ENCODE assay signal across 10 cellular contexts in the genomic region with DNA sequence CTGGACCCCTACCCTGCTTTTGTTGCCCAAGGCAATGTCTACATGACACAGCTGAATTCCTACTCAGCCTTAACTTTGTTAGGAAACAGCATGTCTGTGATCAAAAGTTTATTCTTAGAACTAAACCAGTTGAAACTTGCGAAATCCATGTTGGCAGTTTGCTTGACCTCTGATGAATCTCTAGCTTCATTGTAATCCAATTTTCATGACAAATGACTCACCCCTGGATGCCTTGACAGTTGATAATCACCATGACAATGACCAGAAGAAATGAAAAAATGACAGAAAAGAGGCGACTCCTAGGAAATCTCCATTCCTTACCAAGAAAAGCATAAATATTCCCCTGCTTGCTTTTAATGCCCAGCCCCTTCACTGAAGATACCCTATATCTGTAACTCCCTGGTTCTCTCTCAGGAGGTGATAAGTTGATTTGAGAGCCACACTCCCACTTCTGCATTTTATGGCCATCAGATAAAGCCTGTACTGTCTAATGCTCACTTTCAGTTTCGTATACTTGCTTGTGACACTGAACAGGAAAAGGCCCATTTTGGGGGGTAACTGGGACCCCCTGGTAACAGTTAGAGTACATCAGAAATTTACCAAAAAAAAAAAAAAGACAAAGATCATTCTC.
A peak's percentile ranks its signal among the peaks of the same experiment; 100 is the strongest.
DNase-seq lines count a peak whose midpoint lies in the region; ATAC-seq, FAIRE-seq and TF ChIP-seq lines count a peak whose summit lies in the region.
"Had no signal": no experiment of that assay in that cellular context is flagged by ENCODE, and none has a peak within 500 bp of the region (broad histone marks: within the 10 kb centered on the region; RNA-seq: fewer than 3 reads in every experiment).

No MANE protein-coding gene starts in this region.

- no peak overlapping the region for H4K91ac ChIP-seq in IMR-90 (ENCODE audit: insufficient read depth, low read depth, low read length)

- no peaks in the 10 kb centered on the region for H3K4me1 ChIP-seq in A549
- no peaks in the 10 kb centered on the region for H3K4me1 ChIP-seq in IMR-90 (ENCODE audit: control insufficient read depth, insufficient read depth, low read length)
- H3K4me1 ChIP-seq in skeletal muscle satellite cell (ENCODE audit: control insufficient read depth, insufficient read depth, low read length), result peaks cover 18% of the 10 kb centered on the region
- no peaks in the 10 kb centered on the region for H3K4me1 ChIP-seq in ovary (ENCODE audit: insufficient read depth)

- H4K5ac ChIP-seq in IMR-90 (ENCODE audit: low read depth, low read length), result no peak overlapping the region

- dilution Hi-C loops in IMR-90 (cut with HindIII; ENCODE audit: low sequenced_read_pairs, unreplicated experiment), result no loop called here

- no peak overlapping the region for H4K8ac ChIP-seq in IMR-90 (ENCODE audit: low read depth in 2 of 2, low read length in 2 of 2)

- H3K9ac ChIP-seq in IMR-90 (ENCODE audit: low read depth, low read length), result no peak overlapping the region
- H3K9ac ChIP-seq in skeletal muscle satellite cell (ENCODE audit: low read depth, low read length), result peak overlapping the region; percentile 72

- no peaks in the 10 kb centered on the region for H3K9me3 ChIP-seq in A549
- H3K9me3 ChIP-seq in IMR-90 (ENCODE audit: control insufficient read depth, insufficient read depth, low read length), result peaks cover 6% of the 10 kb centered on the region; the same call in 1 of the 2 replicates
- H3K9me3 ChIP-seq in skeletal muscle satellite cell (replicated peaks; ENCODE audit: low read length), result no peaks in the 10 kb centered on the region
- H3K9me3 ChIP-seq in ovary, result no peaks in the 10 kb centered on the region
- H3K9me3 ChIP-seq: neutrophil had no signal

- H3K27ac ChIP-seq in A549 (no peak overlapping the region), IMR-90 (ENCODE audit: insufficient read depth, low read length) (no peak overlapping the region), ovary (no peak overlapping the region)
- H3K27ac ChIP-seq: neutrophil had no signal

- no peak overlapping the region for H2BK5ac ChIP-seq in IMR-90 (ENCODE audit: low read depth, low read length, poor library complexity, severe bottlenecking)

- no peaks in the 10 kb centered on the region for H3K79me1 ChIP-seq in IMR-90 (ENCODE audit: low read depth in 1 of 2, low read length in 2 of 2)

- 25% methylated on average over 3 of the region's 3 CpGs for WGBS in A549 (ENCODE audit: missing lambda C conversion rate)
- 17% methylated on average over 1 of the region's 3 CpGs; no CpG with 5 or more reads in 1 of the 2 experiments for WGBS in IMR-90 (ENCODE audit: extremely low coverage in 2 of 2, insufficient read length in 1 of 2), 2 experiments
- 50 to 66% (median 61%) methylated on average over 3 of the region's 3 CpGs for WGBS in ovary, 3 donors

- POLR2A ChIA-PET in A549 (lab: Yijun Ruan, JAX), result no interaction called here
- POLR2A ChIA-PET in IMR-90 (lab: Charles Lee; ENCODE audit: unreplicated experiment), result no interaction called here

- H3K18ac ChIP-seq in IMR-90 (ENCODE audit: low read depth, low read length), result no peak overlapping the region

- H3K4me3 ChIP-seq in A549 (no peak overlapping the region), IMR-90 (ENCODE audit: insufficient read depth, low read depth, low read length) (no peak overlapping the region), epithelial cell of esophagus (ENCODE audit: low read length) (no peak overlapping the region), skeletal muscle satellite cell (ENCODE audit: low read length) (peak overlapping the region; percentile 43), ovary (no peak overlapping the region)

- H3K14ac ChIP-seq in IMR-90 (replicated peaks; ENCODE audit: low read depth, low read length), result no peak overlapping the region

- H3K4me2 ChIP-seq in A549 (peak overlapping the region; percentile 20; the same call in 1 of the 3 replicates), IMR-90 (ENCODE audit: low read depth, low read length) (no peak overlapping the region), skeletal muscle satellite cell (ENCODE audit: low read length) (peak overlapping the region; percentile 65)

- no peak overlapping the region for H2AK5ac ChIP-seq in IMR-90 (ENCODE audit: low read depth, low read length)

- H2BK120ac ChIP-seq in IMR-90 (ENCODE audit: low read depth, low read length), result no peak overlapping the region

- no peak overlapping the region for H2AK9ac ChIP-seq in IMR-90 (replicated peaks; ENCODE audit: low read depth, low read length, poor library complexity)

- H4K20me1 ChIP-seq in IMR-90 (ENCODE audit: insufficient read depth, low read length), result no peaks in the 10 kb centered on the region

- H3K36me3 ChIP-seq in IMR-90 (ENCODE audit: control insufficient read depth, insufficient read depth, low read length), result no peaks in the 10 kb centered on the region
- no peaks in the 10 kb centered on the region for H3K36me3 ChIP-seq in skeletal muscle satellite cell (ENCODE audit: insufficient read depth, low read length)
- no peaks in the 10 kb centered on the region for H3K36me3 ChIP-seq in ovary
- H3K36me3 ChIP-seq: neutrophil had no signal

- H3K9me1 ChIP-seq in IMR-90 (ENCODE audit: insufficient read depth, low read length), result no peaks in the 10 kb centered on the region

- H3K23ac ChIP-seq in IMR-90 (ENCODE audit: low read depth, low read length), result no peak overlapping the region

- in situ Hi-C loops in IMR-90 (cut with MboI; ENCODE audit: low sequenced_read_pairs), result no loop called here

- TF ChIP-seq CTCF in A549 (IDR thresholded peaks at IDR 0.05), result no peak
- TF ChIP-seq CTCF in IMR-90 (conservative IDR thresholded peaks at IDR 0.05; ENCODE audit: low read depth, low read length), result no peak
- TF ChIP-seq CTCF in epithelial cell of esophagus (IDR thresholded peaks at IDR 0.05; ENCODE audit: insufficient read depth, low read depth, low read length, missing control alignments), result no peak
- TF ChIP-seq CTCF in ovary (IDR thresholded peaks at IDR 0.05), result no peak

- no peak overlapping the region for H2BK15ac ChIP-seq in IMR-90 (ENCODE audit: low read depth, low read length)

- no peak for TF ChIP-seq RAD21 in A549 (conservative IDR thresholded peaks at IDR 0.05 in 1 of 2, IDR thresholded peaks at IDR 0.05 in 1 of 2)
- TF ChIP-seq RAD21 in IMR-90 (IDR thresholded peaks at IDR 0.05; ENCODE audit: low read length), result no peak

- DNase-seq in A549 (ENCODE audit: low read depth in 1 of 2, low spot score in 1 of 2) (peak in 1 of 2 experiments; percentile 49), IMR-90 (no peak), epithelial cell of esophagus (ENCODE audit: low read depth) (peak; percentile 96), D341Med (ENCODE audit: low spot score) (no peak), ovary (no peak), head of caudate nucleus (no peak)
- DNase-seq: activated B cell treated with CpG ODN at 0.5 μM for 24 hours had no signal

- BruUV-seq in IMR-90 (replicated peaks; lab: Mats Ljungman, UMichigan), result no TSS peak

- H2AFZ ChIP-seq in IMR-90 (replicated peaks; ENCODE audit: low read length, poor library complexity), result no peak overlapping the region

- H3K27me3 ChIP-seq in IMR-90 (ENCODE audit: control insufficient read depth, insufficient read depth, low read length), result no peaks in the 10 kb centered on the region
- no peaks in the 10 kb centered on the region for H3K27me3 ChIP-seq in skeletal muscle satellite cell (ENCODE audit: control insufficient read depth, insufficient read depth, low read length)
- no peaks in the 10 kb centered on the region for H3K27me3 ChIP-seq in ovary
- H3K27me3 ChIP-seq: neutrophil had no signal

- CTCF ChIA-PET in A549 (lab: Yijun Ruan, JAX) (no interaction called here), IMR-90 (lab: Yijun Ruan, JAX) (no interaction called here)

- no peak for ATAC-seq in A549
- peak; percentile 90 for ATAC-seq in GM21576 (IDR thresholded peaks at IDR 0.05; ENCODE audit: unreplicated experiment)
- no peak for ATAC-seq in IMR-90 (ENCODE audit: low read depth)

- no peak for FAIRE-seq in A549 (lab: Jason Lieb, UNC)

- H2BK20ac ChIP-seq in IMR-90 (ENCODE audit: low read depth, low read length), result no peak overlapping the region

- intact Hi-C loops in IMR-90 (cut with micrococcal nuclease) (no loop called here), ovary (cut with DNase I) (no loop called here), head of caudate nucleus (cut with DNase I) (no loop called here)

- H3K56ac ChIP-seq in IMR-90 (ENCODE audit: extremely low read depth, insufficient read depth, low read length), result no peak overlapping the region

- TF ChIP-seq EP300 in A549 (IDR thresholded peaks at IDR 0.05) (no peak), ovary (IDR thresholded peaks at IDR 0.05) (no peak)

- TF ChIP-seq POLR2A in A549 (IDR thresholded peaks at IDR 0.05; ENCODE audit: low read length) (no peak), IMR-90 (IDR thresholded peaks at IDR 0.05; ENCODE audit: low read depth, low read length) (no peak), ovary (IDR thresholded peaks at IDR 0.05) (no peak)

- H3K4ac ChIP-seq in IMR-90 (ENCODE audit: low read depth, low read length), result no peak overlapping the region

TF ChIP-seq in A549, 52 proteins besides CTCF, POLR2A, EP300 and RAD21:
- TF ChIP-seq USF2 (IDR thresholded peaks at IDR 0.05) (no peak), FOSL2 (IDR thresholded peaks at IDR 0.05) (no peak), FOSL2 (CRISPR knock-in tag; IDR thresholded peaks at IDR 0.05) (peak; percentile 26; the same call in 1 of the 2 replicates)

TF ChIP-seq in IMR-90, 13 proteins besides CTCF, POLR2A, EP300 and RAD21:
- TF ChIP-seq FOS (IDR thresholded peaks at IDR 0.05; ENCODE audit: low read depth, low read length) (no peak), CEBPB (IDR thresholded peaks at IDR 0.05; ENCODE audit: low read depth, low read length) (peak; percentile 24; the same call in 1 of the 2 replicates), RCOR1 (IDR thresholded peaks at IDR 0.05; ENCODE audit: insufficient replicate concordance, low read length) (no peak), RFX5 (IDR thresholded peaks at IDR 0.05; ENCODE audit: low read depth, low read length) (no peak), MXI1 (IDR thresholded peaks at IDR 0.05; ENCODE audit: borderline replicate concordance, low read depth, low read length) (no peak), NFE2L2 (IDR thresholded peaks at IDR 0.05; ENCODE audit: low read depth, low read length) (no peak), BHLHE40 (IDR thresholded peaks at IDR 0.05; ENCODE audit: low read depth, low read length) (no peak)
- TF ChIP-seq, protein P1, sequence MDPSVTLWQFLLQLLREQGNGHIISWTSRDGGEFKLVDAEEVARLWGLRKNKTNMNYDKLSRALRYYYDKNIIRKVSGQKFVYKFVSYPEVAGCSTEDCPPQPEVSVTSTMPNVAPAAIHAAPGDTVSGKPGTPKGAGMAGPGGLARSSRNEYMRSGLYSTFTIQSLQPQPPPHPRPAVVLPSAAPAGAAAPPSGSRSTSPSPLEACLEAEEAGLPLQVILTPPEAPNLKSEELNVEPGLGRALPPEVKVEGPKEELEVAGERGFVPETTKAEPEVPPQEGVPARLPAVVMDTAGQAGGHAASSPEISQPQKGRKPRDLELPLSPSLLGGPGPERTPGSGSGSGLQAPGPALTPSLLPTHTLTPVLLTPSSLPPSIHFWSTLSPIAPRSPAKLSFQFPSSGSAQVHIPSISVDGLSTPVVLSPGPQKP (IDR thresholded peaks at IDR 0.05; ENCODE audit: borderline replicate concordance, low read depth, low read length), result no peak
